28 cellular contexts compared by ENCODE assay signal in genomic region chr2:227822416-227823003, GRCh38. TPM values are rescaled to one million over a fixed set of nuclear protein-coding genes. Genes with fewer than 3 reads are reported as not detected.
DNase-seq lines count a peak whose midpoint lies in the region; FAIRE-seq and TF ChIP-seq lines count a peak whose summit lies in the region.
"Had no signal": no experiment of that assay in that cellular context is flagged by ENCODE, and none has a peak within 500 bp of the region (broad histone marks: within the 10 kb centered on the region; RNA-seq: fewer than 3 reads in every experiment).

No MANE protein-coding gene starts in this region.

- H3K4me2 ChIP-seq in mammary epithelial cell (ENCODE audit: insufficient read depth, low read depth, low read length), result no peak overlapping the region
- H3K4me2 ChIP-seq: KMS-11, PC-9 had no signal

- TF ChIP-seq CTCF in mammary epithelial cell (conservative IDR thresholded peaks at IDR 0.05 in 1 of 2, IDR thresholded peaks at IDR 0.05 in 1 of 2; ENCODE audit: extremely low read depth in 1 of 2, insufficient read depth in 1 of 2, low read depth in 1 of 2, low read length in 2 of 2), result no peak
- no peak for TF ChIP-seq CTCF in breast epithelium (IDR thresholded peaks at IDR 0.05)
- no peak for TF ChIP-seq CTCF in fibroblast of villous mesenchyme (IDR thresholded peaks at IDR 0.05; ENCODE audit: insufficient read depth, low read depth, low read length)

- H3K9me3 ChIP-seq in mammary epithelial cell (replicated peaks; ENCODE audit: insufficient read depth, low read length) (no peaks in the 10 kb centered on the region), breast epithelium (no peaks in the 10 kb centered on the region)
- H3K9me3 ChIP-seq: heart left ventricle, lower lobe of right lung had no signal

- H3K79me2 ChIP-seq in mammary epithelial cell (ENCODE audit: insufficient read depth, low read length), result no peaks in the 10 kb centered on the region

- H2AFZ ChIP-seq in mammary epithelial cell (ENCODE audit: low read depth, low read length), result no peak overlapping the region
- H2AFZ ChIP-seq: PC-9 had no signal

- H4K20me1 ChIP-seq in mammary epithelial cell (ENCODE audit: insufficient read depth, low read length), result no peaks in the 10 kb centered on the region

- TF ChIP-seq POLR2A in breast epithelium (IDR thresholded peaks at IDR 0.05), result no peak

- intact Hi-C loops in mammary epithelial cell (cut with micrococcal nuclease) (no loop called here), breast epithelium (cut with DNase I; ENCODE audit: low total_unique reads) (no loop called here), posterior cingulate gyrus (cut with DNase I) (no loop called here)

- dilution Hi-C loops in mammary epithelial cell (cut with HindIII; ENCODE audit: low sequenced_read_pairs), result no loop called here

- H3K27ac ChIP-seq in mammary epithelial cell (ENCODE audit: insufficient read depth, low read depth, low read length) (no peak overlapping the region), breast epithelium (no peak overlapping the region)
- H3K27ac ChIP-seq: heart left ventricle, KMS-11, lower lobe of right lung, PC-9 had no signal

- DNase-seq in mammary epithelial cell, result peak; percentile 46
- DNase-seq in breast epithelium (ENCODE audit: low spot score in 2 of 2), result no peak
- DNase-seq in RCC 7860 (ENCODE audit: low spot score), result peak; percentile 79
- peak; percentile 27 for DNase-seq in fibroblast of villous mesenchyme (ENCODE audit: low read depth)
- no peak for DNase-seq in cerebellum (ENCODE audit: low spot score)
- DNase-seq in activated effector memory CD4-positive, alpha-beta T cell treated with Interleukin-2 at 50 U/mL for 16 hours, result no peak
- DNase-seq in T-helper 2 cell, result no peak
- DNase-seq in posterior cingulate gyrus, result no peak
- DNase-seq: 8988T; activated CD4-positive, alpha-beta T cell treated with anti-CD3 and anti-CD28 coated beads for 4 hours; anterior cingulate cortex; caudate nucleus; CD4-positive, alpha-beta memory T cell; erythroblast; heart left ventricle; lower lobe of right lung; NCI-H1417 treated with DMSO at 0.1 percent for 48 hours; NCI-H2081; NCI-H226; NCI-H526 treated with DMSO at 0.1 percent for 48 hours; PC-9; Right ventricle myocardium superior; stimulated activated naive CD4-positive, alpha-beta T cell had no signal

- FAIRE-seq in RCC 7860 (lab: Jason Lieb, UNC), result peak; percentile 96
- FAIRE-seq: GM12878, H54 had no signal

- H3K27me3 ChIP-seq in mammary epithelial cell (ENCODE audit: insufficient read depth, low read length), result no peaks in the 10 kb centered on the region
- no peaks in the 10 kb centered on the region for H3K27me3 ChIP-seq in breast epithelium
- H3K27me3 ChIP-seq: heart left ventricle had no signal

- in situ Hi-C loops in mammary epithelial cell (cut with MboI; ENCODE audit: low sequenced_read_pairs in 2 of 2), result no loop called here

- peaks cover 36% of the 10 kb centered on the region for H3K4me1 ChIP-seq in mammary epithelial cell (ENCODE audit: insufficient read depth, low read length)
- peaks cover 0 to 7% of the 10 kb centered on the region in 2 donors for H3K4me1 ChIP-seq in breast epithelium

- 83% methylated on average over 2 of the region's 2 CpGs for WGBS in mammary epithelial cell (ENCODE audit: low coverage, missing lambda C conversion rate)

- no peak overlapping the region for H3K4me3 ChIP-seq in mammary epithelial cell (replicated peaks in 1 of 3; ENCODE audit: insufficient read depth in 1 of 3, low read depth in 2 of 3, low read length in 3 of 3)
- no peak overlapping the region for H3K4me3 ChIP-seq in breast epithelium
- H3K4me3 ChIP-seq in fibroblast of villous mesenchyme (ENCODE audit: low read depth, low read length), result no peak overlapping the region
- H3K4me3 ChIP-seq: GM12878, heart left ventricle, lower lobe of right lung, PC-9 had no signal

- H3K36me3 ChIP-seq in mammary epithelial cell (ENCODE audit: insufficient read depth, low read length), result no peaks in the 10 kb centered on the region
- no peaks in the 10 kb centered on the region for H3K36me3 ChIP-seq in breast epithelium
- H3K36me3 ChIP-seq: heart left ventricle, lower lobe of right lung had no signal

- CTCF ChIA-PET in mammary epithelial cell (lab: Charles Lee; ENCODE audit: low non-redundant PET), result no interaction called here

- no TSS peak for BruUV-seq in mammary epithelial cell (replicated peaks; lab: Mats Ljungman, UMichigan)

- no peak overlapping the region for H3K9ac ChIP-seq in mammary epithelial cell (ENCODE audit: insufficient read depth, low read length)
- H3K9ac ChIP-seq: KMS-11 had no signal

RNA-seq across cellular contexts. Expression of gene CCL20, which starts 8.9 kb away (rescaled TPM):
- 1 to 10 TPM in 1 of 2 donors, under 1 TPM in 1; 0.33 to 1.2 TPM for total RNA-seq in mammary epithelial cell
- polyA plus RNA-seq in mammary epithelial cell, result 0.50 TPM
- not detected for polyA minus RNA-seq in mammary epithelial cell
- 1 to 10 TPM in 2 of 3 donors, not detected in 1; 1.3 to 6.7 TPM for total RNA-seq in breast epithelium
- total RNA-seq in fibroblast of villous mesenchyme, result 0.43 TPM in 1 of 2 replicates, not detected in the other
- total RNA-seq in cerebellum, result not detected
- total RNA-seq: PC-9; Right ventricle myocardium superior; T-helper 2 cell treated with Interferon-gamma antibody and Interleukin-4, amounts not matched to agents 100 ng/mL and 5 ng/mL, for 36 hours had no signal

RNA-seq across cellular contexts. Expression of gene DAW1, which starts 48.9 kb away (rescaled TPM):
- total RNA-seq in mammary epithelial cell (under 1 TPM in 1 of 2 donors, not detected in 1; under 0.01 TPM), breast epithelium (not detected), fibroblast of villous mesenchyme (0.64 TPM in 1 of 2 replicates, not detected in the other), cerebellum (2.8 TPM)
- 0.14 TPM for polyA plus RNA-seq in mammary epithelial cell
- not detected for polyA minus RNA-seq in mammary epithelial cell
- total RNA-seq: activated T-helper 2 cell treated with anti-CD3 and anti-CD28 coated beads, Interferon-gamma antibody, Interleukin-2, Interleukin-4, amounts not matched to agents 10 μg/mL and 5 μg/mL and 100 μg/mL, durations not matched to agents 14 hours and 24 hours and 36 hours; CD4-positive, alpha-beta memory T cell; GM12878; T-helper 2 cell treated with Interferon-gamma antibody and Interleukin-4, amounts not matched to agents 100 ng/mL and 5 ng/mL, for 36 hours had no signal
- polyA plus RNA-seq: CD4-positive, alpha-beta memory T cell had no signal

Comparison
In these comparisons a context has a peak if more than half of its experiments do, and no peak if none do; other contexts are left out.
1. DNase-seq: peak in mammary epithelial cell (single experiment), RCC 7860 (single experiment) and fibroblast of villous mesenchyme (single experiment); none in breast epithelium (0 of 2), cerebellum (single experiment), activated effector memory CD4-positive, alpha-beta T cell treated with Interleukin-2 at 50 U/mL for 16 hours (single experiment), T-helper 2 cell (0 of 5) and posterior cingulate gyrus (0 of 10).